Comparison of ENCODE assay signal across 1 cellular context in the genomic region with DNA sequence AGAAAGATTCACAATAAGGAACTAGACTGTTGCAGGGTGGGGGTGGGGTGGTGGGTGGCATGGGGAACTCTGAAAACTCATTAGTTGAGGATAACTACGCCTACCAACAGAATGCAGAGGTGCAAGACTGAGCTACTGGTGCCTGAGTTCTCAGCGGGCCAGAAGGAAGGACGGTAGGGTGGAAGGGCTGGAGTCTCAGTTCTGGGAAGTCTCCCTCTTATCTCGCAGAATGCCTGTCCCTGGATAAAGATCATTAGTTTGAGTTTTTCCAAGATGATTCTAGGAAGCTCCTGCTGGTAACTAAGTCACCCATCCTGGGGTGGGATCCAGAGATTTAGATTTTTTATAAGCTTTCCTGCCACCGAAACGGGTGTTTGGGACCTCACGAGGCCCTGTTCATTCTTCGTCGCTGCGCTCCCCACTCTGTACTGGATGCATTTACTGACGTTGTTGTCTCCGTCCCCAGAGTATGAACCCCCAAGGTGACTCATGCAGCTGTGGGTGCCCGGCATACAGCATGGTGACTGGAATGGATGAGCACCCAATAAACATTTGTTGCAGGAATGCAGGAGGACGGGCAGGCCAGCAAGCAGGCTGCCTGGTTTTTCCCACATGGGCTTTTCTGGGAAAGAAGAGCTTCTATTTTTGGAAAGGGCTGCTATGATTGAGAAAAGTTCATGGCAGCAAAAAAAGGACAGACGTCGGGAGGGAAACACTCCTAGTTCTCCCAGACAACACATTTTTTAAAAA.
TF ChIP-seq lines count a peak whose summit lies in the region.

No MANE protein-coding gene starts in this region.

TF ChIP-seq in WTC11, 78 proteins besides CTCF, POLR2A, EP300 and RAD21 (continued from another document):
- TF ChIP-seq, protein P1, sequence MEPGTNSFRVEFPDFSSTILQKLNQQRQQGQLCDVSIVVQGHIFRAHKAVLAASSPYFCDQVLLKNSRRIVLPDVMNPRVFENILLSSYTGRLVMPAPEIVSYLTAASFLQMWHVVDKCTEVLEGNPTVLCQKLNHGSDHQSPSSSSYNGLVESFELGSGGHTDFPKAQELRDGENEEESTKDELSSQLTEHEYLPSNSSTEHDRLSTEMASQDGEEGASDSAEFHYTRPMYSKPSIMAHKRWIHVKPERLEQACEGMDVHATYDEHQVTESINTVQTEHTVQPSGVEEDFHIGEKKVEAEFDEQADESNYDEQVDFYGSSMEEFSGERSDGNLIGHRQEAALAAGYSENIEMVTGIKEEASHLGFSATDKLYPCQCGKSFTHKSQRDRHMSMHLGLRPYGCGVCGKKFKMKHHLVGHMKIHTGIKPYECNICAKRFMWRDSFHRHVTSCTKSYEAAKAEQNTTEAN (CRISPR knock-in tag; IDR thresholded peaks at IDR 0.05) = no peak
- TF ChIP-seq, protein P2, sequence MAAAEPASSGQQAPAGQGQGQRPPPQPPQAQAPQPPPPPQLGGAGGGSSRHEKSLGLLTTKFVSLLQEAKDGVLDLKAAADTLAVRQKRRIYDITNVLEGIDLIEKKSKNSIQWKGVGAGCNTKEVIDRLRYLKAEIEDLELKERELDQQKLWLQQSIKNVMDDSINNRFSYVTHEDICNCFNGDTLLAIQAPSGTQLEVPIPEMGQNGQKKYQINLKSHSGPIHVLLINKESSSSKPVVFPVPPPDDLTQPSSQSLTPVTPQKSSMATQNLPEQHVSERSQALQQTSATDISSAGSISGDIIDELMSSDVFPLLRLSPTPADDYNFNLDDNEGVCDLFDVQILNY (CRISPR knock-in tag; IDR thresholded peaks at IDR 0.05) = no peak
- TF ChIP-seq ZNF263 (CRISPR knock-in tag; IDR thresholded peaks at IDR 0.05; ENCODE audit: low read depth) = no peak
- TF ChIP-seq ZNF317 (CRISPR knock-in tag; IDR thresholded peaks at IDR 0.05; ENCODE audit: borderline replicate concordance, low read depth) = no peak
- TF ChIP-seq, protein P3, sequence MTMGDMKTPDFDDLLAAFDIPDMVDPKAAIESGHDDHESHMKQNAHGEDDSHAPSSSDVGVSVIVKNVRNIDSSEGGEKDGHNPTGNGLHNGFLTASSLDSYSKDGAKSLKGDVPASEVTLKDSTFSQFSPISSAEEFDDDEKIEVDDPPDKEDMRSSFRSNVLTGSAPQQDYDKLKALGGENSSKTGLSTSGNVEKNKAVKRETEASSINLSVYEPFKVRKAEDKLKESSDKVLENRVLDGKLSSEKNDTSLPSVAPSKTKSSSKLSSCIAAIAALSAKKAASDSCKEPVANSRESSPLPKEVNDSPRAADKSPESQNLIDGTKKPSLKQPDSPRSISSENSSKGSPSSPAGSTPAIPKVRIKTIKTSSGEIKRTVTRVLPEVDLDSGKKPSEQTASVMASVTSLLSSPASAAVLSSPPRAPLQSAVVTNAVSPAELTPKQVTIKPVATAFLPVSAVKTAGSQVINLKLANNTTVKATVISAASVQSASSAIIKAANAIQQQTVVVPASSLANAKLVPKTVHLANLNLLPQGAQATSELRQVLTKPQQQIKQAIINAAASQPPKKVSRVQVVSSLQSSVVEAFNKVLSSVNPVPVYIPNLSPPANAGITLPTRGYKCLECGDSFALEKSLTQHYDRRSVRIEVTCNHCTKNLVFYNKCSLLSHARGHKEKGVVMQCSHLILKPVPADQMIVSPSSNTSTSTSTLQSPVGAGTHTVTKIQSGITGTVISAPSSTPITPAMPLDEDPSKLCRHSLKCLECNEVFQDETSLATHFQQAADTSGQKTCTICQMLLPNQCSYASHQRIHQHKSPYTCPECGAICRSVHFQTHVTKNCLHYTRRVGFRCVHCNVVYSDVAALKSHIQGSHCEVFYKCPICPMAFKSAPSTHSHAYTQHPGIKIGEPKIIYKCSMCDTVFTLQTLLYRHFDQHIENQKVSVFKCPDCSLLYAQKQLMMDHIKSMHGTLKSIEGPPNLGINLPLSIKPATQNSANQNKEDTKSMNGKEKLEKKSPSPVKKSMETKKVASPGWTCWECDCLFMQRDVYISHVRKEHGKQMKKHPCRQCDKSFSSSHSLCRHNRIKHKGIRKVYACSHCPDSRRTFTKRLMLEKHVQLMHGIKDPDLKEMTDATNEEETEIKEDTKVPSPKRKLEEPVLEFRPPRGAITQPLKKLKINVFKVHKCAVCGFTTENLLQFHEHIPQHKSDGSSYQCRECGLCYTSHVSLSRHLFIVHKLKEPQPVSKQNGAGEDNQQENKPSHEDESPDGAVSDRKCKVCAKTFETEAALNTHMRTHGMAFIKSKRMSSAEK (CRISPR knock-in tag; IDR thresholded peaks at IDR 0.05; ENCODE audit: borderline replicate concordance) = no peak
- TF ChIP-seq, protein P4, sequence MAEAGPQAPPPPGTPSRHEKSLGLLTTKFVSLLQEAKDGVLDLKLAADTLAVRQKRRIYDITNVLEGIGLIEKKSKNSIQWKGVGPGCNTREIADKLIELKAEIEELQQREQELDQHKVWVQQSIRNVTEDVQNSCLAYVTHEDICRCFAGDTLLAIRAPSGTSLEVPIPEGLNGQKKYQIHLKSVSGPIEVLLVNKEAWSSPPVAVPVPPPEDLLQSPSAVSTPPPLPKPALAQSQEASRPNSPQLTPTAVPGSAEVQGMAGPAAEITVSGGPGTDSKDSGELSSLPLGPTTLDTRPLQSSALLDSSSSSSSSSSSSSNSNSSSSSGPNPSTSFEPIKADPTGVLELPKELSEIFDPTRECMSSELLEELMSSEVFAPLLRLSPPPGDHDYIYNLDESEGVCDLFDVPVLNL (CRISPR knock-in tag; IDR thresholded peaks at IDR 0.05; ENCODE audit: borderline replicate concordance, low read depth) = no peak
- TF ChIP-seq, protein P5, sequence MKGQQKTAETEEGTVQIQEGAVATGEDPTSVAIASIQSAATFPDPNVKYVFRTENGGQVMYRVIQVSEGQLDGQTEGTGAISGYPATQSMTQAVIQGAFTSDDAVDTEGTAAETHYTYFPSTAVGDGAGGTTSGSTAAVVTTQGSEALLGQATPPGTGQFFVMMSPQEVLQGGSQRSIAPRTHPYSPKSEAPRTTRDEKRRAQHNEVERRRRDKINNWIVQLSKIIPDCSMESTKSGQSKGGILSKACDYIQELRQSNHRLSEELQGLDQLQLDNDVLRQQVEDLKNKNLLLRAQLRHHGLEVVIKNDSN (CRISPR knock-in tag; IDR thresholded peaks at IDR 0.05) = no peak
- TF ChIP-seq, protein P6, sequence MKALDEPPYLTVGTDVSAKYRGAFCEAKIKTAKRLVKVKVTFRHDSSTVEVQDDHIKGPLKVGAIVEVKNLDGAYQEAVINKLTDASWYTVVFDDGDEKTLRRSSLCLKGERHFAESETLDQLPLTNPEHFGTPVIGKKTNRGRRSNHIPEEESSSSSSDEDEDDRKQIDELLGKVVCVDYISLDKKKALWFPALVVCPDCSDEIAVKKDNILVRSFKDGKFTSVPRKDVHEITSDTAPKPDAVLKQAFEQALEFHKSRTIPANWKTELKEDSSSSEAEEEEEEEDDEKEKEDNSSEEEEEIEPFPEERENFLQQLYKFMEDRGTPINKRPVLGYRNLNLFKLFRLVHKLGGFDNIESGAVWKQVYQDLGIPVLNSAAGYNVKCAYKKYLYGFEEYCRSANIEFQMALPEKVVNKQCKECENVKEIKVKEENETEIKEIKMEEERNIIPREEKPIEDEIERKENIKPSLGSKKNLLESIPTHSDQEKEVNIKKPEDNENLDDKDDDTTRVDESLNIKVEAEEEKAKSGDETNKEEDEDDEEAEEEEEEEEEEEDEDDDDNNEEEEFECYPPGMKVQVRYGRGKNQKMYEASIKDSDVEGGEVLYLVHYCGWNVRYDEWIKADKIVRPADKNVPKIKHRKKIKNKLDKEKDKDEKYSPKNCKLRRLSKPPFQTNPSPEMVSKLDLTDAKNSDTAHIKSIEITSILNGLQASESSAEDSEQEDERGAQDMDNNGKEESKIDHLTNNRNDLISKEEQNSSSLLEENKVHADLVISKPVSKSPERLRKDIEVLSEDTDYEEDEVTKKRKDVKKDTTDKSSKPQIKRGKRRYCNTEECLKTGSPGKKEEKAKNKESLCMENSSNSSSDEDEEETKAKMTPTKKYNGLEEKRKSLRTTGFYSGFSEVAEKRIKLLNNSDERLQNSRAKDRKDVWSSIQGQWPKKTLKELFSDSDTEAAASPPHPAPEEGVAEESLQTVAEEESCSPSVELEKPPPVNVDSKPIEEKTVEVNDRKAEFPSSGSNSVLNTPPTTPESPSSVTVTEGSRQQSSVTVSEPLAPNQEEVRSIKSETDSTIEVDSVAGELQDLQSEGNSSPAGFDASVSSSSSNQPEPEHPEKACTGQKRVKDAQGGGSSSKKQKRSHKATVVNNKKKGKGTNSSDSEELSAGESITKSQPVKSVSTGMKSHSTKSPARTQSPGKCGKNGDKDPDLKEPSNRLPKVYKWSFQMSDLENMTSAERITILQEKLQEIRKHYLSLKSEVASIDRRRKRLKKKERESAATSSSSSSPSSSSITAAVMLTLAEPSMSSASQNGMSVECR (CRISPR knock-in tag; IDR thresholded peaks at IDR 0.05; ENCODE audit: borderline replicate concordance) = no peak
TF ChIP-seq in WTC11: peak in this region for 0.
